ENCODE assay signal across 8 cellular contexts in genomic region chrX:154317391-154318000, GRCh38. TPM values are rescaled to one million over a fixed set of nuclear protein-coding genes. Genes with fewer than 3 reads are reported as not detected.
DNase-seq lines count a peak whose midpoint lies in the region; ATAC-seq and TF ChIP-seq lines count a peak whose summit lies in the region.

No MANE protein-coding gene starts in this region.

- no peaks in the 10 kb centered on the region for H3K36me3 Mint-ChIP-seq in stimulated activated naive B cell treated with anti-CD40 and anti-IgM and Interleukin-4, amounts not matched to agents 10 μg/mL and 1 μg/mL and 100 μg/mL, for 72 hours

- peak; percentile 77 for TF ChIP-seq CTCF in Panc1 (IDR thresholded peaks at IDR 0.05)

- no peaks in the 10 kb centered on the region for H3K36me3 ChIP-seq in Panc1 (ENCODE audit: control insufficient read depth, insufficient read depth, low read length)
- no peaks in the 10 kb centered on the region for H3K36me3 ChIP-seq in effector memory CD4-positive, alpha-beta T cell (ENCODE audit: control insufficient read depth, insufficient read depth, low read length)

- no peaks in the 10 kb centered on the region for H3K9me3 Mint-ChIP-seq in stimulated activated naive B cell treated with anti-CD40 and anti-IgM and Interleukin-4, amounts not matched to agents 10 μg/mL and 1 μg/mL and 100 μg/mL, for 72 hours

- H3K27ac Mint-ChIP-seq in stimulated activated naive B cell treated with anti-CD40 and anti-IgM and Interleukin-4, amounts not matched to agents 10 μg/mL and 1 μg/mL and 100 μg/mL, for 72 hours, result peak overlapping the region; percentile 60

- H3K4me1 ChIP-seq in Panc1 (ENCODE audit: control insufficient read depth, insufficient read depth, low read length), result no peaks in the 10 kb centered on the region
- H3K4me1 ChIP-seq in effector memory CD4-positive, alpha-beta T cell (ENCODE audit: control insufficient read depth, insufficient read depth, low read length, poor library complexity, severe bottlenecking), result peaks cover 19% of the 10 kb centered on the region

- in situ Hi-C loops in Panc1 (cut with HindIII; ENCODE audit: low pct_unique_long_range_greater_than_20kb, low sequenced_read_pairs), result no loop called here

- no TSS peak for BruUV-seq in Panc1 (replicated peaks; lab: Mats Ljungman, UMichigan)

- peak; percentile 78 for ATAC-seq in Panc1
- ATAC-seq in stimulated activated naive B cell treated with anti-CD40 and anti-IgM and Interleukin-4, amounts not matched to agents 10 μg/mL and 1 μg/mL and 100 μg/mL, for 72 hours (replicated peaks), result no peak

- CTCF ChIA-PET in Panc1 (lab: Charles Lee), result interaction anchor here (0.5 kb wide), 1 partner anchor 211 kb away, joined by 4 read pairs; no protein-coding TSS in a partner anchor

- H3K27me3 Mint-ChIP-seq in stimulated activated naive B cell treated with anti-CD40 and anti-IgM and Interleukin-4, amounts not matched to agents 10 μg/mL and 1 μg/mL and 100 μg/mL, for 72 hours, result peaks cover 0 to 7% of the 10 kb centered on the region in 2 donors

- no peaks in the 10 kb centered on the region for H3K9me3 ChIP-seq in Panc1 (ENCODE audit: control insufficient read depth, insufficient read depth, low read depth, low read length)
- no peaks in the 10 kb centered on the region for H3K9me3 ChIP-seq in effector memory CD4-positive, alpha-beta T cell (ENCODE audit: control insufficient read depth, low read length)

- DNase-seq in NCI-H446 (lab: John Stamatoyannopoulos, UW), result peak; percentile 3 to 16
- no peak for DNase-seq in NCI-H446 treated with DMSO at 0.1 percent for 48 hours (lab: John Stamatoyannopoulos, UW)
- DNase-seq in Panc1 (ENCODE audit: low read depth, low spot score), result no peak
- peak; percentile 8 for DNase-seq in glomerular visceral epithelial cell (ENCODE audit: extremely low spot score)
- DNase-seq in stimulated activated naive B cell treated with anti-CD40 and anti-IgM and Interleukin-4, amounts not matched to agents 10 μg/mL and 1 μg/mL and 100 μg/mL, for 72 hours, result no peak
- no peak for DNase-seq in effector memory CD4-positive, alpha-beta T cell
- no peak for DNase-seq in HuH-7.5 (ENCODE audit: low spot score)
- DNase-seq in activated CD4-positive, alpha-beta T cell treated with anti-CD3 and anti-CD28 coated beads, Interleukin-2, amount 50 U/mL, for 1 hour, result no peak

- no peaks in the 10 kb centered on the region for H3K27me3 ChIP-seq in Panc1 (ENCODE audit: control insufficient read depth, insufficient read depth, low read length)
- no peaks in the 10 kb centered on the region for H3K27me3 ChIP-seq in effector memory CD4-positive, alpha-beta T cell (replicated peaks; ENCODE audit: control insufficient read depth, insufficient read depth, low read length, poor library complexity, severe bottlenecking)

- peaks cover 22 to 43% of the 10 kb centered on the region in 2 donors for H3K4me1 Mint-ChIP-seq in stimulated activated naive B cell treated with anti-CD40 and anti-IgM and Interleukin-4, amounts not matched to agents 10 μg/mL and 1 μg/mL and 100 μg/mL, for 72 hours

- H3K4me3 Mint-ChIP-seq in stimulated activated naive B cell treated with anti-CD40 and anti-IgM and Interleukin-4, amounts not matched to agents 10 μg/mL and 1 μg/mL and 100 μg/mL, for 72 hours, result peak overlapping the region in 1 of 2 donors; percentile 20

- POLR2A ChIA-PET in Panc1 (lab: Charles Lee), result no interaction called here

- no peak overlapping the region for H3K4me3 ChIP-seq in Panc1 (ENCODE audit: low read depth in 2 of 2, low read length in 2 of 2)
- H3K4me3 ChIP-seq in effector memory CD4-positive, alpha-beta T cell (ENCODE audit: insufficient read depth, low read depth, low read length, poor library complexity, severe bottlenecking), result no peak overlapping the region

- intact Hi-C loops in Panc1 (cut with micrococcal nuclease; ENCODE audit: unreplicated experiment), result no loop called here

- no peak overlapping the region for H3K27ac ChIP-seq in Panc1 (ENCODE audit: low read length)
- H3K27ac ChIP-seq in effector memory CD4-positive, alpha-beta T cell (ENCODE audit: insufficient read depth, low read length, poor library complexity, severe bottlenecking), result no peak overlapping the region

RNA-seq across cellular contexts. Expression of gene TKTL1, which starts 21.9 kb away (rescaled TPM):
- total RNA-seq in Panc1 (2021; ENCODE audit: unreplicated experiment), result not detected
- polyA plus RNA-seq in Panc1 (2012; ENCODE audit: insufficient read length), result not detected

RNA-seq across cellular contexts. Expression of gene TEX28, which starts 22.6 kb away (rescaled TPM):
- not detected for total RNA-seq in Panc1 (2021; ENCODE audit: unreplicated experiment)
- not detected for polyA plus RNA-seq in Panc1 (2012; ENCODE audit: insufficient read length)

RNA-seq across cellular contexts. Expression of gene FLNA, which starts 56.9 kb away (rescaled TPM):
- 920 TPM for total RNA-seq in Panc1 (2021; ENCODE audit: unreplicated experiment)
- 914 TPM for polyA plus RNA-seq in Panc1 (2012; ENCODE audit: insufficient read length)

Comparison
In these comparisons a context has a peak if more than half of its experiments do, and no peak if none do; other contexts are left out.
1. DNase-seq: peak in NCI-H446 (2 of 2) and glomerular visceral epithelial cell (single experiment); none in NCI-H446 treated with DMSO at 0.1 percent for 48 hours (single experiment), Panc1 (single experiment), stimulated activated naive B cell treated with anti-CD40 and anti-IgM and Interleukin-4, amounts not matched to agents 10 μg/mL and 1 μg/mL and 100 μg/mL, for 72 hours (single experiment), effector memory CD4-positive, alpha-beta T cell (0 of 3), HuH-7.5 (single experiment) and activated CD4-positive, alpha-beta T cell treated with anti-CD3 and anti-CD28 coated beads, Interleukin-2, amount 50 U/mL, for 1 hour (single experiment).